Comparison of ENCODE assay signal across 2 cellular contexts in the genomic region with DNA sequence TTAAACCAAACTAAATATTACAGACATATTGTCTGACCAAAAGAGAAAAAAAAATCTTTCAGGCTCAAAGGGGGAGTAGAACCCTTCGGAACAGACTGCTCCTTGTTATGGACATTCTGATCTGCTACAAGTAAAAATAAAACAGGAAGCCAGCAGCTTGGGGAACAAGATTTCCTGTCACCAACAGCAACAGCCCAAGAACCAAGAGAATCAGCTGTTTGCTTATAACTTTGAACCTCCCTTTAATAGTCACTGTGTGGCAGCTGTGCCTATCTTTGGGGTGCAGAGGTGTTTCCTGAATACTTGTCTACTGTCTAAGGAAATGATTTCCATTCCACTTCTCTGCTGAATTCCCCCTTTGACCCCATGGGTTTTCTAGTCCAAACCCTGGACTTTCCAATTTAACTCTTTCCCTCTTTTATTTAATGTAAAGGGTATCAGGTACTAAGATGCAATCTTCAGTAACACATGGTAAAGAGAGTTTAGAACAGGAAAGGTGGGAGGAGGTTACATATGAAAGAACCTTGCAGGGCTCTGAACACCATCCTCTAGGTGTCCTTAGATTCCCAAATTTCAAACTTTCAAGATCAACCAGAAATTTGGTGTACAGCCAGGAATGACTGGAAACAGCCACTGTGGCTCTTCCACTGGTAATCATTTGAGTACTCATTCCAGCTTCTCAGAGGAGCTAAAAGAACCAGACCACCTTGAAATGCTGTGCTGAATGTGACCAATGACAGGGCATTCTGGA.
TF ChIP-seq lines count a peak whose summit lies in the region.

No MANE protein-coding gene starts in this region.

TF ChIP-seq in endothelial cell of umbilical vein, 7 proteins besides CTCF, POLR2A, EP300 and RAD21:
- TF ChIP-seq POLR2AphosphoS5 (IDR thresholded peaks at IDR 0.05; ENCODE audit: insufficient read depth, low read depth, low read length) (peak; percentile 64), GATA2 (IDR thresholded peaks at IDR 0.05; ENCODE audit: insufficient read depth, insufficient read length, low read depth, low read length) (no peak)
TF ChIP-seq in endothelial cell of umbilical vein: peak in this region for 1.

TF ChIP-seq in HEK293T, 16 proteins besides CTCF, POLR2A, EP300 and RAD21:
- TF ChIP-seq LEF1 (IDR thresholded peaks at IDR 0.05; ENCODE audit: borderline replicate concordance) (no peak), BHLHE40 (IDR thresholded peaks at IDR 0.05; ENCODE audit: borderline replicate concordance) (no peak), L3MBTL2 (conservative IDR thresholded peaks at IDR 0.05) (no peak), HDGF (IDR thresholded peaks at IDR 0.05; ENCODE audit: borderline replicate concordance) (no peak), TARDBP (IDR thresholded peaks at IDR 0.05) (no peak), CTBP1 (IDR thresholded peaks at IDR 0.05; ENCODE audit: borderline replicate concordance) (no peak), ELF4 (IDR thresholded peaks at IDR 0.05) (no peak), SP1 (IDR thresholded peaks at IDR 0.05) (no peak)
